11 cellular contexts compared by ENCODE assay signal in the genomic region with DNA sequence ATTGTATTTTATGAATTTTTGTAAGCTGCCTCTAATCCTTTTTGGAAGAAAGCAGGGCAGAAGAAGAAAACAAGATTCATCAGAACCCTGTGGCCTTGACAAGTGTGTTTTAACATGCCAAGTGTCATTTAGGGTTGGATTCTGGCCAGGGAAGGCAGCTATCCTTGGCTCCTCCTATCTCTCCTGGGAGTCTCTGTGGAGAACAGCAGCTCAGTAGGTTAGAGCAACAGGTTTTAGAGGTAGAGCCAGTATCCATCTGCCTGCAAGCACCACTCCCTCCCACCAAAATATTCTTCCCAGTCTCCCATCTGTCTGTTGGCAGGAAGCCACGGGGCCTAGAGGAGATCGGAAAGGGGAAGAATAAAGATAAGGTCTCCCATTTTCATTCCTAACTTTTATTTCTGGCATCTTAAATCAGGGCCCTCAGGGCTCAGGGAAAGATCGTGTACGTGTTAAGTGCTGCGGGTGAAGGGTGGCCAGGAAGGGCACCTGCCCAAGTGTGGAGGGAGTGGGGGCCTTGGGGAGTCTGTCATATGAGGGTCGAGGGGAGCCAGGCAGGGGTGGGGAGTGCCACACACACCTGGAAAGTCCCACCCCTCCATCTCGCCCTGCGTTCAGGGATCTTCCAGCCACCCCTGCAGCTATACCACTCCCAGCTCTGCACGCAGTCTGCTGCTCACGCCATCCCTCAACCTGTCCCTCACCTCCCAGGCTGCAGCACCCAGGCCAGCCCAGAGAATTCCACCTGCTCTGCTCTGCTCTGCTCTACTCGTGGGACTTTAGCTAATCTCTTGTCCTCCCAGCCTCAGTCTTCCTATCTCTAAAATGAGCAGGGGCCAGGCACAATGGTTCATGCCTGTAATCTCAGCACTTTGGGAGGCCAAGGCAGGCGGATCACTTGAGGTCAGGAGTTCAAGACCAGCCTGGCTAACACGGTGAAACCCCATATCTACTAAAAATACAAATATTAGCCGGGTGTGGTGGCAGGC. TPM values are rescaled to one million over a fixed set of nuclear protein-coding genes. Genes with fewer than 3 reads are reported as not detected.
DNase-seq lines count a peak whose midpoint lies in the region; ATAC-seq, FAIRE-seq and TF ChIP-seq lines count a peak whose summit lies in the region.
"Had no signal": no experiment of that assay in that cellular context is flagged by ENCODE, and none has a peak within 500 bp of the region (broad histone marks: within the 10 kb centered on the region; RNA-seq: fewer than 3 reads in every experiment).

No MANE protein-coding gene starts in this region.

- intact Hi-C loops in Panc1 (cut with micrococcal nuclease; ENCODE audit: unreplicated experiment) (no loop called here), stomach (cut with DNase I; ENCODE audit: low total_unique reads) (no loop called here)

- POLR2A ChIA-PET in Panc1 (lab: Charles Lee) = interaction anchor here (0.6 kb wide), 1 partner anchor 51 kb away, joined by 3 read pairs; no protein-coding TSS in a partner anchor

- WGBS in stomach, 5 donors = 25 to 37% (median 36%) methylated on average over 13 to 14 of the region's 14 CpGs

- in situ Hi-C loops in Panc1 (cut with HindIII; ENCODE audit: low pct_unique_long_range_greater_than_20kb, low sequenced_read_pairs) = no loop called here

- TF ChIP-seq EP300 in stomach (IDR thresholded peaks at IDR 0.05) = no peak

- TF ChIP-seq POLR2A in stomach (IDR thresholded peaks at IDR 0.05) = no peak

- 0 out of 2 replicates have a peak overlapping the region, but pooled peaks have one; percentile 17 for H3K27ac ChIP-seq in Panc1 (ENCODE audit: low read length)
- H3K27ac ChIP-seq in cardiac muscle cell = peak overlapping the region; percentile 83
- peak overlapping the region; percentile 45 to 90 (median 79) for H3K27ac ChIP-seq in stomach

- FAIRE-seq in HTR-8/SVneo (lab: Jason Lieb, UNC) = peak; percentile 36
- FAIRE-seq: astrocyte had no signal

- H3K4me1 ChIP-seq in Panc1 (ENCODE audit: control insufficient read depth, insufficient read depth, low read length) (peaks cover 7% of the 10 kb centered on the region; the same call in 1 of the 2 replicates), cardiac muscle cell (ENCODE audit: low read depth) (peaks cover 23% of the 10 kb centered on the region), stomach (peaks cover 27 to 57% (median 42%) of the 10 kb centered on the region in 4 donors)

- H3K9me3 ChIP-seq in Panc1 (ENCODE audit: control insufficient read depth, insufficient read depth, low read depth, low read length) (no peaks in the 10 kb centered on the region), cardiac muscle cell (ENCODE audit: low read depth) (no peaks in the 10 kb centered on the region), stomach (no peaks in the 10 kb centered on the region)

- TF ChIP-seq CTCF in Panc1 (IDR thresholded peaks at IDR 0.05) (no peak), cardiac muscle cell (IDR thresholded peaks at IDR 0.05; ENCODE audit: low read depth, low read length) (no peak), stomach (IDR thresholded peaks at IDR 0.05) (no peak)

- H3K4me3 ChIP-seq in Panc1 (ENCODE audit: low read depth in 2 of 2, low read length in 2 of 2) (no peak overlapping the region), cardiac muscle cell (no peak overlapping the region), stomach (peak overlapping the region in 1 of 4 donors; percentile 8)

- no TSS peak for BruUV-seq in Panc1 (replicated peaks; lab: Mats Ljungman, UMichigan)

- H3K27me3 ChIP-seq in Panc1 (ENCODE audit: control insufficient read depth, insufficient read depth, low read length) (no peaks in the 10 kb centered on the region), cardiac muscle cell (no peaks in the 10 kb centered on the region), stomach (no peaks in the 10 kb centered on the region)

- 0 out of 2 replicates have a peak, but pooled peaks have one; percentile 40 for ATAC-seq in Panc1
- no peak for ATAC-seq in HG03520 (IDR thresholded peaks at IDR 0.05; ENCODE audit: unreplicated experiment)
- ATAC-seq: T-helper 17 cell had no signal

- CTCF ChIA-PET in Panc1 (lab: Charles Lee) = no interaction called here

- H3K36me3 ChIP-seq in Panc1 (ENCODE audit: control insufficient read depth, insufficient read depth, low read length) (no peaks in the 10 kb centered on the region), cardiac muscle cell (no peaks in the 10 kb centered on the region), stomach (peaks cover 0 to 26% (median 12%) of the 10 kb centered on the region in 4 donors)

- no peak for DNase-seq in HTR-8/SVneo (ENCODE audit: insufficient read length, low spot score)
- no peak for DNase-seq in Panc1 (ENCODE audit: low read depth, low spot score)
- DNase-seq in cardiac muscle cell (ENCODE audit: low read depth in 1 of 2, low spot score in 1 of 2) = peak; percentile 42 to 46
- DNase-seq in stomach = peak; percentile 51
- DNase-seq in hepatic stellate cell (ENCODE audit: low spot score) = no peak
- DNase-seq in activated CD8-positive, alpha-beta memory T cell treated with anti-CD3 and anti-CD28 coated beads, Interleukin-2, amount 50 U/mL, for 48 hours = no peak
- no peak for DNase-seq in middle frontal gyrus (ENCODE audit: extremely low spot score, low spot score)
- DNase-seq: naive B cell, T-helper 17 cell had no signal

RNA-seq across cellular contexts. Expression of a gene that starts 17.1 kb away (rescaled TPM):
- total RNA-seq in Panc1 (2021; ENCODE audit: unreplicated experiment) (not detected), cardiac muscle cell (not detected in 2 replicates), stomach (not detected)
- polyA plus RNA-seq in Panc1 (2012; ENCODE audit: insufficient read length) = not detected
- polyA plus RNA-seq in cardiac muscle cell (not detected in 2 replicates), stomach (not detected)
- total RNA-seq: astrocyte, T-helper 17 cell had no signal

RNA-seq across cellular contexts. Expression of a gene that starts 33.0 kb away (rescaled TPM):
- total RNA-seq in Panc1 (2021; ENCODE audit: unreplicated experiment) = 65.9 TPM
- 69.7 TPM for polyA plus RNA-seq in Panc1 (2012; ENCODE audit: insufficient read length)
- total RNA-seq in cardiac muscle cell = 18.9 and 24.9 TPM in 2 replicates
- 17.9 and 24.4 TPM in 2 replicates for polyA plus RNA-seq in cardiac muscle cell
- 10 to 100 TPM; 44.6 to 93.3 (median 68.9) TPM for total RNA-seq in stomach
- polyA plus RNA-seq in stomach = 10 to 100 TPM; 23.2 to 38.3 (median 25.7) TPM

Comparison
In these comparisons a context has a peak if more than half of its experiments do, and no peak if none do; other contexts are left out.
1. DNase-seq: peak in cardiac muscle cell (2 of 2) and stomach (single experiment); none in HTR-8/SVneo (single experiment), Panc1 (single experiment), hepatic stellate cell (single experiment), activated CD8-positive, alpha-beta memory T cell treated with anti-CD3 and anti-CD28 coated beads, Interleukin-2, amount 50 U/mL, for 48 hours (single experiment) and middle frontal gyrus (single experiment).
2. H3K27ac ChIP-seq: peak in every context shown above with its lines; median percentile 83 in cardiac muscle cell; 79 in stomach; 17 in Panc1.